In genomic region chr5:160260881-160261815, GRCh38 we compare ENCODE assay signal across 9 cellular contexts. TPM values are rescaled to one million over a fixed set of nuclear protein-coding genes. Genes with fewer than 3 reads are reported as not detected.
DNase-seq lines count a peak whose midpoint lies in the region; ATAC-seq, FAIRE-seq and TF ChIP-seq lines count a peak whose summit lies in the region.
"Had no signal": no experiment of that assay in that cellular context is flagged by ENCODE, and none has a peak within 500 bp of the region (broad histone marks: within the 10 kb centered on the region; RNA-seq: fewer than 3 reads in every experiment).

No MANE protein-coding gene starts in this region.

- DNase-seq in AG04449 (ENCODE audit: low read depth, low spot score) (peak; percentile 47), PC-9 (peak; percentile 84 to 99), islet precursor cell (peak; percentile 84), upper lobe of right lung (peak; percentile 75), H4 (ENCODE audit: low spot score) (no peak), middle frontal gyrus (ENCODE audit: extremely low spot score, low spot score) (no peak), H54 (ENCODE audit: insufficient read length, low spot score) (no peak)

- H3F3A ChIP-seq in PC-9 (ENCODE audit: insufficient read depth, low read depth), result peaks cover 13% of the 10 kb centered on the region; the same call in 1 of the 2 replicates

- no peak for FAIRE-seq in H54 (lab: Jason Lieb, UNC)
- FAIRE-seq: TTC549 had no signal

- H3K4me2 ChIP-seq in PC-9, result peak overlapping the region; percentile 60

- no peak overlapping the region for H2AFZ ChIP-seq in PC-9

- no TSS peak for BruUV-seq in PC-9 (replicated peaks; lab: Mats Ljungman, UMichigan)

- peak overlapping the region; percentile 79 for H3K27ac ChIP-seq in PC-9
- peak overlapping the region; percentile 47 for H3K27ac ChIP-seq in upper lobe of right lung

- CTCF ChIA-PET in AG04449 (lab: Yijun Ruan, JAX) (no interaction called here), PC-9 (lab: Charles Lee) (interaction anchor here (0.5 to 1.9 kb wide), 6 partner anchors 16 to 240 kb away, joined by 3 to 7 read pairs (median 4); no protein-coding TSS in a partner anchor)

- H3K79me2 ChIP-seq in PC-9 (ENCODE audit: low read depth), result 0 out of 2 replicates have a peak, but pooled peaks cover 4% of the 10 kb centered on the region

- H4K20me1 ChIP-seq in PC-9 (ENCODE audit: insufficient read depth), result no peaks in the 10 kb centered on the region

- no peak for TF ChIP-seq POLR2A in H54 (IDR thresholded peaks at IDR 0.05; ENCODE audit: low read depth, low read length)

- ATAC-seq in GM21619 (IDR thresholded peaks at IDR 0.05; ENCODE audit: unreplicated experiment) (peak; percentile 61), upper lobe of right lung (peak; percentile 94)

- TF ChIP-seq CTCF in AG04449 (IDR thresholded peaks at IDR 0.05; ENCODE audit: insufficient read depth, low read length, missing control alignments) (no peak), PC-9 (conservative IDR thresholded peaks at IDR 0.05) (no peak), upper lobe of right lung (IDR thresholded peaks at IDR 0.05) (no peak)

- POLR2A ChIA-PET in AG04449 (lab: Yijun Ruan, JAX), result no interaction called here
- POLR2A ChIA-PET in PC-9 (lab: Charles Lee; ENCODE audit: unreplicated experiment), result interaction anchor here (0.6 to 1.1 kb wide), 3 partner anchors 81 to 745 kb away, joined by 3 to 7 read pairs (median 4); no protein-coding TSS in a partner anchor

- no peaks in the 10 kb centered on the region for H3K36me3 ChIP-seq in PC-9 (ENCODE audit: low read depth)
- no peaks in the 10 kb centered on the region for H3K36me3 ChIP-seq in upper lobe of right lung

- H3K27me3 ChIP-seq in PC-9 (ENCODE audit: insufficient read depth, low read depth), result no peaks in the 10 kb centered on the region
- no peaks in the 10 kb centered on the region for H3K27me3 ChIP-seq in upper lobe of right lung

- H3K9me3 ChIP-seq in PC-9 (ENCODE audit: insufficient read depth, low read depth) (no peaks in the 10 kb centered on the region), upper lobe of right lung (no peaks in the 10 kb centered on the region)

- H3K4me3 ChIP-seq in AG04449 (ENCODE audit: low read depth, low read length), result no peak overlapping the region
- H3K4me3 ChIP-seq in PC-9, result no peak overlapping the region
- H3K4me3 ChIP-seq in upper lobe of right lung, result no peak overlapping the region

- H3K9me2 ChIP-seq in PC-9 (ENCODE audit: insufficient read depth), result no peaks in the 10 kb centered on the region

- intact Hi-C loops in PC-9 (cut with micrococcal nuclease; ENCODE audit: unreplicated experiment), result loop anchor here (1.0 to 2.0 kb wide), 4 partner anchors 28 to 142 kb away; partner anchors contain the start of gene PWWP2A
- intact Hi-C loops in upper lobe of right lung (cut with DNase I), result no loop called here

- H3K4me1 ChIP-seq in PC-9 (replicated peaks; ENCODE audit: insufficient read depth) (peaks cover 18% of the 10 kb centered on the region), upper lobe of right lung (peaks cover 7% of the 10 kb centered on the region)

RNA-seq across cellular contexts. Expression of gene FABP6, which starts 31.8 kb away (rescaled TPM):
- total RNA-seq in PC-9 (2021) (1.7 and 5.7 TPM in 2 replicates), upper lobe of right lung (not detected)
- total RNA-seq in H4 (2014; rRNA removed; shearing (Covaris generic)), result 2.4 TPM in 1 of 2 replicates, not detected in the other

RNA-seq across cellular contexts. Expression of gene CCNJL, which starts 51.2 kb away (rescaled TPM):
- total RNA-seq in PC-9 (2021) (33.9 and 34.7 TPM in 2 replicates), upper lobe of right lung (16.6 TPM)
- total RNA-seq in H4 (2014; rRNA removed; shearing (Covaris generic)), result 6.6 and 7.4 TPM in 2 replicates

Comparison
In these comparisons a context has a peak if more than half of its experiments do, and no peak if none do; other contexts are left out.
1. DNase-seq: peak in AG04449 (single experiment), PC-9 (2 of 2), islet precursor cell (single experiment) and upper lobe of right lung (single experiment); none in H4 (single experiment), middle frontal gyrus (single experiment) and H54 (single experiment).